27 cellular contexts compared by ENCODE assay signal in the genomic region with DNA sequence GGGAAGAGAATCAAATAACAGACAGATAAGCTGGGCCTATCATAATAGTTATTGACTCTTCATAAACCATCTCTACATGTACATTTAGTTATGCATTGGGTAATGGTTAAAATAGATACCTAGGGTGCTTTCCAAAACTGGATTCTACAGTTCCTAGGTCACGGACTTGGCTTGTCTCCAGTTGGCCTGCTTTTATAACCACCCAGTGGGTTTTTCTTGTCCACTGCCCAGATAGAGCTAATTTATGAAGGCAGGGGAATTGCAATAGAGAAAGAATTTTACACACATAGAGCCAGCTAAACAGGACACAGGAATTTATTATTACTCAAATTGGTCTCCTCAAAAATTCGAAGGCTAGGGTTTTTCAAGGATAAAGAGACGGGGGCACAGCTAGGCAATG.
"Had no signal": no experiment of that assay in that cellular context is flagged by ENCODE, and none has a peak within 500 bp of the region (broad histone marks: within the 10 kb centered on the region; RNA-seq: fewer than 3 reads in every experiment).

No MANE protein-coding gene starts in this region.

- H3K27ac ChIP-seq: adrenal gland, ascending aorta, cardiac muscle cell, KMS-11, Peyer's patch, RWPE1, SJSA1 had no signal

- H3K27me3 ChIP-seq: adrenal gland, ascending aorta, Peyer's patch, SJSA1 had no signal

- H3K9me3 Mint-ChIP-seq: activated naive CD8-positive, alpha-beta T cell treated with anti-CD3 and anti-CD28 coated beads, Interleukin-2, amount 10 ng/mL, durations not matched to agents 7 days and 5 days; T-helper 1 cell treated with Interleukin-12 subunit alpha and Interleukin-12 subunit beta and Interleukin-4 antibody, amounts not matched to agents 30 μg/mL and 1 μg/mL, for 36 hours had no signal

- DNase-seq: activated CD4-positive, alpha-beta T cell treated with anti-CD3 and anti-CD28 coated beads for 4 hours; activated CD4-positive, alpha-beta T cell treated with anti-CD3 and anti-CD28 coated beads, Interleukin-2, amount 50 U/mL, for 4 hours; activated CD8-positive, alpha-beta memory T cell treated with anti-CD3 and anti-CD28 coated beads, Interleukin-2, amount 50 U/mL, for 48 hours; activated CD8-positive, alpha-beta T cell treated with anti-CD3 and anti-CD28 coated beads, Interleukin-2, amount 10 ng/mL, durations not matched to agents 7 days and 5 days; activated naive CD4-positive, alpha-beta T cell treated with anti-CD3 and anti-CD28 coated beads, Interleukin-2, amount 50 U/mL, for 16 hours; activated naive CD8-positive, alpha-beta T cell treated with anti-CD3 and anti-CD28 coated beads, Interleukin-2, amount 10 ng/mL, durations not matched to agents 7 days and 5 days; activated T-cell treated with anti-CD3 and anti-CD28 coated beads, Interleukin-2, amount 50 U/mL, for 1 hour; adrenal gland; cerebellar nuclear complex; NCI-H1092; NCI-H1417; NCI-H1930; NCI-H2171; NCI-H345; NCI-H510A; NCI-H526 treated with DMSO at 0.1 percent for 48 hours; NCI-H82; Peyer's patch; Right ventricle myocardium superior had no signal

- H3K27ac Mint-ChIP-seq: activated CD8-positive, alpha-beta T cell treated with anti-CD3 and anti-CD28 coated beads, Interleukin-2, amount 10 ng/mL, durations not matched to agents 7 days and 5 days; activated naive CD8-positive, alpha-beta T cell treated with anti-CD3 and anti-CD28 coated beads, Interleukin-2, amount 10 ng/mL, durations not matched to agents 7 days and 5 days; T-helper 1 cell treated with Interleukin-12 subunit alpha and Interleukin-12 subunit beta and Interleukin-4 antibody, amounts not matched to agents 30 μg/mL and 1 μg/mL, for 36 hours had no signal

- H3K36me3 Mint-ChIP-seq: activated naive CD8-positive, alpha-beta T cell treated with anti-CD3 and anti-CD28 coated beads, Interleukin-2, amount 10 ng/mL, durations not matched to agents 7 days and 5 days; brain had no signal

- H3K9me3 ChIP-seq: adrenal gland, ascending aorta, Peyer's patch, SJSA1 had no signal

- H3K4me2 ChIP-seq: KMS-11 had no signal

- H3K4me3 ChIP-seq: adrenal gland, ascending aorta, cardiac muscle cell, Peyer's patch, SJSA1 had no signal

- ATAC-seq: activated CD4-positive, CD25-positive, alpha-beta regulatory T cell treated with anti-CD3 and anti-CD28 coated beads, Interleukin-2, amount 50 U/mL, for 24 hours; activated CD8-positive, alpha-beta T cell treated with anti-CD3 and anti-CD28 coated beads, Interleukin-2, amount 10 ng/mL, durations not matched to agents 7 days and 5 days had no signal

- H3K36me3 ChIP-seq: adrenal gland, ascending aorta, cardiac muscle cell, Peyer's patch, SJSA1 had no signal

- H3K4me3 Mint-ChIP-seq: activated CD8-positive, alpha-beta T cell treated with anti-CD3 and anti-CD28 coated beads, Interleukin-2, amount 10 ng/mL, durations not matched to agents 7 days and 5 days; activated naive CD8-positive, alpha-beta T cell treated with anti-CD3 and anti-CD28 coated beads, Interleukin-2, amount 10 ng/mL, durations not matched to agents 7 days and 5 days; brain; T-helper 1 cell treated with Interleukin-12 subunit alpha and Interleukin-12 subunit beta and Interleukin-4 antibody, amounts not matched to agents 30 μg/mL and 1 μg/mL, for 36 hours had no signal

- H3K4me1 ChIP-seq: ascending aorta had no signal

- H3K9ac ChIP-seq: KMS-11 had no signal
